ENCODE assay signal across 8 cellular contexts in genomic region chr4:16794816-16795445, GRCh38.
A peak's percentile ranks its signal among the peaks of the same experiment; 100 is the strongest.
DNase-seq lines count a peak whose midpoint lies in the region; ATAC-seq, FAIRE-seq and TF ChIP-seq lines count a peak whose summit lies in the region.

No MANE protein-coding gene starts in this region.

- no peak overlapping the region for H4K91ac ChIP-seq in H1 (replicated peaks; ENCODE audit: insufficient read length, low read length)

- H3K23ac ChIP-seq in H1 (ENCODE audit: insufficient read length), result no peak overlapping the region

- CTCF ChIA-PET in HEK293 (lab: Yijun Ruan, JAX), result interaction anchor here (0.7 to 3.7 kb wide), 10 partner anchors 11 to 528 kb away, joined by 3 to 14 read pairs (median 3); no protein-coding TSS in a partner anchor
- CTCF ChIA-PET in SK-N-SH (lab: Yijun Ruan, JAX), result interaction anchor here (0.6 to 4.3 kb wide), 21 partner anchors 8 to 1433 kb away, joined by 3 to 29 read pairs (median 4); no protein-coding TSS in a partner anchor
- CTCF ChIA-PET in H1 (lab: Charles Lee; ENCODE audit: partially characterized antibody), result interaction anchor here (0.7 to 5.1 kb wide), 41 partner anchors 7 to 652 kb away, joined by 3 to 42 read pairs (median 4); no protein-coding TSS in a partner anchor

- H2BK20ac ChIP-seq in H1 (ENCODE audit: low read length), result no peak overlapping the region

- 0 out of 2 replicates have a peak overlapping the region, but pooled peaks have one; percentile 73 for H2BK12ac ChIP-seq in H1 (ENCODE audit: low read depth, low read length)

- no peak overlapping the region for H2BK5ac ChIP-seq in H1 (ENCODE audit: low read depth, low read length)

- no peak for ATAC-seq in HG02840 (IDR thresholded peaks at IDR 0.05; ENCODE audit: low FRiP score, unreplicated experiment)

- no peak overlapping the region for H4K5ac ChIP-seq in H1 (ENCODE audit: insufficient read length, low read depth, low read length)

- no peak overlapping the region for H3K56ac ChIP-seq in H1 (replicated peaks; ENCODE audit: insufficient read length, low read depth, low read length)

- no peak for TF ChIP-seq POLR2A in H1 (IDR thresholded peaks at IDR 0.05; ENCODE audit: control extremely low read depth in 1 of 2, low read depth in 2 of 2, low read length in 2 of 2)
- TF ChIP-seq POLR2A in uterus (IDR thresholded peaks at IDR 0.05), result no peak

- H3K4me1 ChIP-seq in HEK293 (ENCODE audit: control insufficient read depth, insufficient read depth, low read length) (no peaks in the 10 kb centered on the region), SK-N-SH (ENCODE audit: control insufficient read depth in 1 of 2, insufficient read depth in 2 of 2, low read depth in 1 of 2, low read length in 1 of 2) (peaks cover 0 to 5% of the 10 kb centered on the region in 2 experiments; a peak in 2 of 4 replicates), H1 (replicated peaks in 1 of 4; ENCODE audit: control insufficient read depth in 3 of 4, insufficient read depth in 4 of 4, low read length in 3 of 4) (peaks cover 0 to 16% (median 4%) of the 10 kb centered on the region in 4 experiments; a peak in 6 of 7 replicates), uterus (no peaks in the 10 kb centered on the region)

- H3K9me2 ChIP-seq in SK-N-SH, result no peaks in the 10 kb centered on the region

- H3K27ac ChIP-seq in HEK293 (ENCODE audit: extremely low read depth, low read depth, low read length), result no peak overlapping the region
- H3K27ac ChIP-seq in SK-N-SH (ENCODE audit: low read depth in 2 of 2, low read length in 1 of 2), result no peak overlapping the region
- no peak overlapping the region for H3K27ac ChIP-seq in H1 (ENCODE audit: low read depth, low read length)
- H3K27ac ChIP-seq in uterus, result no peak overlapping the region

- H3K14ac ChIP-seq in H1 (ENCODE audit: insufficient read length), result no peak overlapping the region

- no peaks in the 10 kb centered on the region for H4K20me1 ChIP-seq in SK-N-SH (ENCODE audit: insufficient read depth)
- no peaks in the 10 kb centered on the region for H4K20me1 ChIP-seq in H1 (replicated peaks in 1 of 2; ENCODE audit: control insufficient read depth in 1 of 2, insufficient read depth in 2 of 2, low read length in 2 of 2)

- H3K36me3 ChIP-seq in HEK293 (ENCODE audit: control insufficient read depth in 2 of 2, insufficient read depth in 1 of 2, low read length in 2 of 2) (no peaks in the 10 kb centered on the region), SK-N-SH (replicated peaks in 1 of 2; ENCODE audit: control insufficient read depth in 1 of 2, insufficient read depth in 2 of 2, low read length in 1 of 2) (no peaks in the 10 kb centered on the region), H1 (ENCODE audit: control insufficient read depth in 2 of 4, insufficient read depth in 4 of 4, low read length in 3 of 4) (no peaks in the 10 kb centered on the region), uterus (no peaks in the 10 kb centered on the region)

- no peak overlapping the region for H4K8ac ChIP-seq in H1 (ENCODE audit: extremely low read depth, insufficient read depth, low read length)

- no peaks in the 10 kb centered on the region for H3F3A ChIP-seq in SK-N-SH (replicated peaks; ENCODE audit: insufficient read depth)

- no peaks in the 10 kb centered on the region; the same call in 1 of the 2 replicates for H3K79me1 ChIP-seq in H1 (ENCODE audit: low read depth, low read length)

- no peak overlapping the region; the same call in none of the 2 replicates for H3K18ac ChIP-seq in H1 (ENCODE audit: extremely low read depth, low read length)

- H3K9me3 ChIP-seq in HEK293 (ENCODE audit: control insufficient read depth, insufficient read depth, low read depth, low read length) (no peaks in the 10 kb centered on the region), SK-N-SH (no peaks in the 10 kb centered on the region), H1 (ENCODE audit: insufficient read depth in 2 of 2, low read depth in 1 of 2, low read length in 1 of 2) (no peaks in the 10 kb centered on the region), uterus (no peaks in the 10 kb centered on the region)

- no peak overlapping the region for H2BK120ac ChIP-seq in H1 (replicated peaks; ENCODE audit: low read depth, low read length)

- TF ChIP-seq RAD21 in SK-N-SH (IDR thresholded peaks at IDR 0.05; ENCODE audit: low read length), result peak; percentile 74
- TF ChIP-seq RAD21 in H1 (IDR thresholded peaks at IDR 0.05 in 1 of 2, conservative IDR thresholded peaks at IDR 0.05 in 1 of 2; ENCODE audit: low read depth in 2 of 2, low read length in 2 of 2), result peak; percentile 85 to 90

- no peak overlapping the region for H2BK15ac ChIP-seq in H1 (ENCODE audit: low read length)

- TF ChIP-seq CTCF in HEK293 (tag by site-specific recombination; IDR thresholded peaks at IDR 0.05), result no peak
- peak; percentile 92 for TF ChIP-seq CTCF in SK-N-SH (IDR thresholded peaks at IDR 0.05)
- peak; percentile 58 to 94 (median 79) for TF ChIP-seq CTCF in H1 (IDR thresholded peaks at IDR 0.05; ENCODE audit: control extremely low read depth in 1 of 3, insufficient read depth in 1 of 3, low read depth in 1 of 3, low read length in 3 of 3)
- TF ChIP-seq CTCF in uterus (IDR thresholded peaks at IDR 0.05), result peak; percentile 49 to 59 (median 55)

- peak; percentile 7 for DNase-seq in Daoy (ENCODE audit: low read depth)
- peak; percentile 45 for DNase-seq in SK-N-SH
- DNase-seq in H1 (ENCODE audit: low read depth in 1 of 2, low spot score in 2 of 2), result peak; percentile 10 to 89
- peak; percentile 14 for DNase-seq in middle frontal gyrus (ENCODE audit: extremely low spot score, low spot score)
- peak; percentile 46 to 66 for DNase-seq in uterus
- DNase-seq in stimulated activated naive CD4-positive, alpha-beta T cell treated with Interleukin-2 at 50 U/mL for 16 hours (lab: John Stamatoyannopoulos, UW), result no peak

- H2AFZ ChIP-seq in SK-N-SH (ENCODE audit: low read depth) (no peak overlapping the region), H1 (ENCODE audit: low read length) (no peak overlapping the region)

- no peak overlapping the region for H2AK5ac ChIP-seq in H1 (ENCODE audit: low read depth, low read length)

- H3K27me3 ChIP-seq in SK-N-SH (ENCODE audit: insufficient read depth) (no peaks in the 10 kb centered on the region), H1 (replicated peaks in 1 of 4; ENCODE audit: control insufficient read depth in 3 of 4, extremely low read depth in 1 of 4, insufficient read depth in 3 of 4, low read length in 3 of 4) (no peaks in the 10 kb centered on the region), uterus (no peaks in the 10 kb centered on the region)

- no peaks in the 10 kb centered on the region for H3K23me2 ChIP-seq in H1 (ENCODE audit: low read depth, low read length)

- H3K4me2 ChIP-seq in SK-N-SH, result no peak overlapping the region
- no peak overlapping the region for H3K4me2 ChIP-seq in H1 (ENCODE audit: insufficient read depth in 1 of 2, low read depth in 2 of 2, low read length in 2 of 2)

- 46% methylated on average over 9 of the region's 9 CpGs for WGBS in SK-N-SH (ENCODE audit: low lambda C conversion rate)
- 61% methylated on average over 9 of the region's 9 CpGs; no CpG with 5 or more reads in 1 of the 2 experiments for WGBS in H1 (ENCODE audit: extremely low coverage in 1 of 2, insufficient coverage in 1 of 2, insufficient read length in 1 of 2, insufficient replicate concordance in 2 of 2, low coverage in 1 of 2, low lambda C conversion rate in 2 of 2, missing lambda C conversion rate in 1 of 2), 2 experiments

- intact Hi-C loops in uterus (cut with DNase I; ENCODE audit: low total_unique reads), result no loop called here

- FAIRE-seq in H1 (lab: Jason Lieb, UNC), result peak; percentile 98

- H3K9ac ChIP-seq in SK-N-SH (no peak overlapping the region), H1 (replicated peaks in 1 of 4; ENCODE audit: extremely low read depth in 1 of 4, low read depth in 3 of 4, low read length in 3 of 4) (no peak overlapping the region)

- POLR2A ChIA-PET in HEK293 (lab: Yijun Ruan, JAX) (no interaction called here), SK-N-SH (lab: Yijun Ruan, JAX) (no interaction called here), H1 (lab: Charles Lee; ENCODE audit: partially characterized antibody) (interaction anchor here (0.6 kb wide), 1 partner anchor 166 kb away, joined by 3 read pairs; no protein-coding TSS in a partner anchor)

- H3K4ac ChIP-seq in H1 (replicated peaks; ENCODE audit: insufficient read length, low read depth, low read length), result no peak overlapping the region

- H3K4me3 ChIP-seq in HEK293 (ENCODE audit: low read depth, low read length) (no peak overlapping the region), SK-N-SH (ENCODE audit: low read depth in 2 of 2, low read length in 1 of 2) (no peak overlapping the region), H1 (ENCODE audit: extremely low read depth in 1 of 4, insufficient read depth in 2 of 4, low read depth in 3 of 4, low read length in 4 of 4) (no peak overlapping the region), uterus (no peak overlapping the region)

- H3K79me2 ChIP-seq in SK-N-SH (ENCODE audit: insufficient read depth) (no peaks in the 10 kb centered on the region), H1 (ENCODE audit: control insufficient read depth in 1 of 2, insufficient read depth in 2 of 2, low read length in 2 of 2) (0 out of 4 replicates have a peak, but pooled peaks cover 0 to 2% of the 10 kb centered on the region in 2 experiments)

- 0 out of 4 replicates have a peak, but pooled peaks of 1 of the 2 experiments have one; percentile 15 for TF ChIP-seq EP300 in SK-N-SH (IDR thresholded peaks at IDR 0.05; ENCODE audit: borderline replicate concordance in 1 of 2, low read depth in 1 of 2, low read length in 1 of 2)
- no peak for TF ChIP-seq EP300 in H1 (IDR thresholded peaks at IDR 0.05; ENCODE audit: borderline replicate concordance in 1 of 2, low read depth in 2 of 2, low read length in 2 of 2)

TF ChIP-seq in HEK293, 187 proteins besides CTCF, POLR2A, EP300 and RAD21:
- TF ChIP-seq ZNF133 (tag by site-specific recombination; IDR thresholded peaks at IDR 0.05) (no peak), ZNF654 (tag by site-specific recombination; IDR thresholded peaks at IDR 0.05; ENCODE audit: low read depth) (peak; percentile 21)

TF ChIP-seq in SK-N-SH, 30 proteins besides CTCF, POLR2A, EP300 and RAD21:
- peak; percentile 71 for TF ChIP-seq SMC3 (IDR thresholded peaks at IDR 0.05; ENCODE audit: low read depth, low read length)
- no peak for TF ChIP-seq ELF1 (IDR thresholded peaks at IDR 0.05)
